In genomic region chr15:74995779-74996765, GRCh38 we compare ENCODE assay signal across 8 cellular contexts. TPM values are rescaled to one million over a fixed set of nuclear protein-coding genes. Genes with fewer than 3 reads are reported as not detected.
DNase-seq lines count a peak whose midpoint lies in the region; ATAC-seq, FAIRE-seq and TF ChIP-seq lines count a peak whose summit lies in the region.

No MANE protein-coding gene starts in this region.

- H3K27me3 Mint-ChIP-seq in activated T-cell treated with anti-CD3 and anti-CD28 coated beads, Interleukin-2, amount 50 U/mL, for 72 hours (ENCODE audit: low read depth), result peaks cover 37% of the 10 kb centered on the region
- H3K27me3 Mint-ChIP-seq in endothelial cell (ENCODE audit: unreplicated experiment) (peaks cover 15% of the 10 kb centered on the region), nephron progenitor cell (ENCODE audit: low read depth, poor library complexity) (peaks cover 71% of the 10 kb centered on the region)

- H3K4me3 Mint-ChIP-seq in activated T-cell treated with anti-CD3 and anti-CD28 coated beads, Interleukin-2, amount 50 U/mL, for 72 hours, result peak overlapping the region; percentile 73 to 77
- H3K4me3 Mint-ChIP-seq in endothelial cell (ENCODE audit: unreplicated experiment) (peak overlapping the region; percentile 93), nephron progenitor cell (peak overlapping the region; percentile 85)

- FAIRE-seq in D721Med (lab: Jason Lieb, UNC), result no peak

- TF ChIP-seq CTCF in endothelial cell (IDR thresholded peaks at IDR 0.05; ENCODE audit: unreplicated experiment), result no peak
- TF ChIP-seq CTCF in nephron progenitor cell (IDR thresholded peaks at IDR 0.05), result no peak
- no peak for TF ChIP-seq CTCF in D721Med (IDR thresholded peaks at IDR 0.05; ENCODE audit: insufficient read depth, missing control alignments)

- H3K27ac Mint-ChIP-seq in activated T-cell treated with anti-CD3 and anti-CD28 coated beads, Interleukin-2, amount 50 U/mL, for 72 hours, result no peak overlapping the region
- H3K27ac Mint-ChIP-seq in endothelial cell (ENCODE audit: unreplicated experiment) (peak overlapping the region; percentile 90), nephron progenitor cell (no peak overlapping the region)

- no peak for DNase-seq in activated T-cell treated with anti-CD3 and anti-CD28 coated beads, Interleukin-2, amount 50 U/mL, for 72 hours
- DNase-seq in activated T-cell treated with anti-CD3 and anti-CD28 coated beads for 4 hours (no peak), RKO (ENCODE audit: low spot score) (peak; percentile 37), endothelial cell (ENCODE audit: low spot score) (peak; percentile 31), nephron progenitor cell (peak; percentile 47), D721Med (ENCODE audit: insufficient read length, low spot score) (no peak), activated gamma-delta T cell treated with Interleukin-2 at 50 U/mL for 16 hours (no peak)
- DNase-seq in central memory CD4-positive, alpha-beta T cell, result no peak

- no peaks in the 10 kb centered on the region for H3K36me3 Mint-ChIP-seq in activated T-cell treated with anti-CD3 and anti-CD28 coated beads, Interleukin-2, amount 50 U/mL, for 72 hours (ENCODE audit: insufficient read depth in 2 of 2)
- peaks cover 15% of the 10 kb centered on the region for H3K36me3 Mint-ChIP-seq in endothelial cell (ENCODE audit: low read depth, unreplicated experiment)
- H3K36me3 Mint-ChIP-seq in nephron progenitor cell (ENCODE audit: low read depth), result peaks cover 6% of the 10 kb centered on the region

- peaks cover 5% of the 10 kb centered on the region for H3K4me1 Mint-ChIP-seq in activated T-cell treated with anti-CD3 and anti-CD28 coated beads, Interleukin-2, amount 50 U/mL, for 72 hours (ENCODE audit: low read depth)
- H3K4me1 Mint-ChIP-seq in endothelial cell (ENCODE audit: unreplicated experiment) (peaks cover 38% of the 10 kb centered on the region), nephron progenitor cell (peaks cover 27% of the 10 kb centered on the region)

- ATAC-seq in activated T-cell treated with anti-CD3 and anti-CD28 coated beads, Interleukin-2, amount 50 U/mL, for 72 hours (replicated peaks in 1 of 2), result no peak

- no peaks in the 10 kb centered on the region for H3K9me3 Mint-ChIP-seq in activated T-cell treated with anti-CD3 and anti-CD28 coated beads, Interleukin-2, amount 50 U/mL, for 72 hours
- H3K9me3 Mint-ChIP-seq in endothelial cell (ENCODE audit: unreplicated experiment) (no peaks in the 10 kb centered on the region), nephron progenitor cell (peaks cover 6% of the 10 kb centered on the region)

RNA-seq across cellular contexts. Expression of gene SCAMP5, which starts 0.7 kb away (rescaled TPM):
- 1 to 10 TPM in 1 of 2 donors, under 1 TPM in 1; 0.31 to 1.2 TPM for total RNA-seq in activated T-cell treated with anti-CD3 and anti-CD28 coated beads, Interleukin-2, amount 50 U/mL, for 72 hours
- total RNA-seq in endothelial cell (ENCODE audit: unreplicated experiment), result 132 TPM

RNA-seq across cellular contexts. Expression of gene PPCDC, which starts 27.3 kb away (rescaled TPM):
- 10 to 100 TPM; 29.6 to 29.7 TPM for total RNA-seq in activated T-cell treated with anti-CD3 and anti-CD28 coated beads, Interleukin-2, amount 50 U/mL, for 72 hours
- 25.0 TPM for total RNA-seq in endothelial cell (ENCODE audit: unreplicated experiment)

RNA-seq across cellular contexts. Expression of gene RPP25, which starts 39.5 kb away (rescaled TPM):
- 1 to 10 TPM; 2.2 to 3.6 TPM for total RNA-seq in activated T-cell treated with anti-CD3 and anti-CD28 coated beads, Interleukin-2, amount 50 U/mL, for 72 hours
- 24.0 TPM for total RNA-seq in endothelial cell (ENCODE audit: unreplicated experiment)

RNA-seq across cellular contexts. Expression of gene COX5A, which starts 58.2 kb away (rescaled TPM):
- total RNA-seq in activated T-cell treated with anti-CD3 and anti-CD28 coated beads, Interleukin-2, amount 50 U/mL, for 72 hours, result 100 to 1,000 TPM; 241 to 246 TPM
- total RNA-seq in endothelial cell (ENCODE audit: unreplicated experiment), result 182 TPM

Comparison
In these comparisons a context has a peak if more than half of its experiments do, and no peak if none do; other contexts are left out.
1. DNase-seq: peak in RKO (single experiment), endothelial cell (single experiment) and nephron progenitor cell (single experiment); none in activated T-cell treated with anti-CD3 and anti-CD28 coated beads, Interleukin-2, amount 50 U/mL, for 72 hours (0 of 2), activated T-cell treated with anti-CD3 and anti-CD28 coated beads for 4 hours (single experiment), central memory CD4-positive, alpha-beta T cell (single experiment), D721Med (single experiment) and activated gamma-delta T cell treated with Interleukin-2 at 50 U/mL for 16 hours (single experiment).
2. RNA of gene SCAMP5, which starts 0.7 kb away (total RNA-seq): 132 TPM in endothelial cell (single experiment); 0.31 to 1.2 TPM in activated T-cell treated with anti-CD3 and anti-CD28 coated beads, Interleukin-2, amount 50 U/mL, for 72 hours; every median in the first group is over 10 times any median in the second.
3. Peak in every context shown above with its lines, with median percentiles within 50 percentile points of each other: H3K4me3 Mint-ChIP-seq.